In genomic region chr2:237405605-237406004, GRCh38 we compare ENCODE assay signal across 23 cellular contexts. TPM values are rescaled to one million over a fixed set of nuclear protein-coding genes. Genes with fewer than 3 reads are reported as not detected.
A peak's percentile ranks its signal among the peaks of the same experiment; 100 is the strongest.
DNase-seq lines count a peak whose midpoint lies in the region; ATAC-seq and TF ChIP-seq lines count a peak whose summit lies in the region.
"Had no signal": no experiment of that assay in that cellular context is flagged by ENCODE, and none has a peak within 500 bp of the region (broad histone marks: within the 10 kb centered on the region; RNA-seq: fewer than 3 reads in every experiment).

No MANE protein-coding gene starts in this region.

- intact Hi-C loops in A673 (cut with micrococcal nuclease; ENCODE audit: unreplicated experiment), result no loop called here

- peak overlapping the region; percentile 90 for H3K27ac ChIP-seq in ACC112 (ENCODE audit: low read depth, low read length)
- peak overlapping the region; percentile 29 to 94 (median 78) for H3K27ac ChIP-seq in gastroesophageal sphincter
- H3K27ac ChIP-seq in skeletal muscle tissue (ENCODE audit: low read depth, low read length), result peak overlapping the region; percentile 45
- no peak overlapping the region for H3K27ac ChIP-seq in A673 (ENCODE audit: low read depth, low read length, poor library complexity, severe bottlenecking)
- H3K27ac ChIP-seq: BLaER1, neutrophil, psoas muscle had no signal

- H3K9ac ChIP-seq in skeletal muscle tissue (ENCODE audit: low read depth in 1 of 3, low read length in 3 of 3), result no peak overlapping the region
- H3K9ac ChIP-seq: BLaER1 had no signal

- H3K36me3 ChIP-seq in ACC112 (ENCODE audit: insufficient read depth, low read length) (peaks cover 50% of the 10 kb centered on the region), gastroesophageal sphincter (no peaks in the 10 kb centered on the region), skeletal muscle tissue (ENCODE audit: control insufficient read depth in 3 of 3, insufficient read depth in 3 of 3, low read length in 3 of 3) (no peaks in the 10 kb centered on the region), A673 (ENCODE audit: insufficient read depth, low read length, poor library complexity, severe bottlenecking) (no peaks in the 10 kb centered on the region)
- H3K36me3 ChIP-seq: BLaER1, left lung, neutrophil had no signal

- POLR2A ChIA-PET in A673 (lab: Charles Lee; ENCODE audit: low non-redundant PET), result no interaction called here

- H3K4me1 ChIP-seq in ACC112 (ENCODE audit: control insufficient read depth, insufficient read depth, low read length, unreplicated experiment) (peaks cover 82% of the 10 kb centered on the region), gastroesophageal sphincter (peaks cover 12 to 98% (median 34%) of the 10 kb centered on the region in 3 donors), skeletal muscle tissue (ENCODE audit: control insufficient read depth in 3 of 3, insufficient read depth in 3 of 3, low read length in 3 of 3) (peaks cover 13 to 18% (median 16%) of the 10 kb centered on the region in 3 donors), A673 (ENCODE audit: insufficient read depth, low read length, poor library complexity, severe bottlenecking) (no peaks in the 10 kb centered on the region)
- H3K4me1 ChIP-seq: BLaER1 had no signal

- ATAC-seq in gastroesophageal sphincter, result no peak
- ATAC-seq in HG03457 (IDR thresholded peaks at IDR 0.05; ENCODE audit: unreplicated experiment), result no peak
- ATAC-seq: left lung; naive thymus-derived CD4-positive, alpha-beta T cell; Panc1; psoas muscle had no signal

- TF ChIP-seq POLR2A in gastroesophageal sphincter (IDR thresholded peaks at IDR 0.05), result no peak

- CTCF ChIA-PET in A673 (lab: Charles Lee), result interaction anchor here (1.2 kb wide), 1 partner anchor 166 kb away, joined by 4 read pairs; no protein-coding TSS in a partner anchor

- no peak for TF ChIP-seq EP300 in gastroesophageal sphincter (IDR thresholded peaks at IDR 0.05)

- BruUV-seq in A673 (replicated peaks; lab: Mats Ljungman, UMichigan), result no TSS peak

- H3K4me3 ChIP-seq in ACC112 (ENCODE audit: low read depth, low read length) (peak overlapping the region; percentile 59), HFF-Myc (replicated peaks; ENCODE audit: low read depth, low read length) (peak overlapping the region; percentile 19), gastroesophageal sphincter (no peak overlapping the region), skeletal muscle tissue (ENCODE audit: low read length in 3 of 3) (no peak overlapping the region), A673 (ENCODE audit: low read depth, low read length, poor library complexity, severe bottlenecking) (no peak overlapping the region)
- H3K4me3 ChIP-seq: BLaER1, left lung, psoas muscle had no signal

- 55 to 100% methylated on average over 1 to 2 of the region's 2 CpGs for WGBS in gastroesophageal sphincter (ENCODE audit: low coverage in 1 of 2), 2 donors

- H2AFZ ChIP-seq in ACC112 (ENCODE audit: low read length, unreplicated experiment), result no peak overlapping the region

- TF ChIP-seq CTCF in HFF-Myc (IDR thresholded peaks at IDR 0.05; ENCODE audit: low read depth, low read length, missing control alignments) (no peak), gastroesophageal sphincter (IDR thresholded peaks at IDR 0.05) (no peak), A673 (conservative IDR thresholded peaks at IDR 0.05; ENCODE audit: low read depth, low read length) (no peak)

- H3K9me3 ChIP-seq in gastroesophageal sphincter (no peaks in the 10 kb centered on the region), skeletal muscle tissue (ENCODE audit: control insufficient read depth in 3 of 3, low read length in 3 of 3) (no peaks in the 10 kb centered on the region), A673 (ENCODE audit: low read depth, low read length, poor library complexity, severe bottlenecking) (no peaks in the 10 kb centered on the region)
- H3K9me3 ChIP-seq: BLaER1, left lung, neutrophil, psoas muscle had no signal

- DNase-seq in HFF-Myc (ENCODE audit: extremely low read depth, low read depth) (no peak), NCI-H82 (lab: John Stamatoyannopoulos, UW) (no peak), NCI-H774 (lab: John Stamatoyannopoulos, UW) (no peak), A673 (ENCODE audit: low spot score) (no peak)
- DNase-seq: activated CD4-positive, alpha-beta memory T cell treated with anti-CD3 and anti-CD28 coated beads, Interleukin-2, amount 10 ng/mL, durations not matched to agents 7 days and 5 days; activated CD8-positive, alpha-beta memory T cell treated with anti-CD3 and anti-CD28 coated beads, Interleukin-2, amount 50 U/mL, for 4 hours; activated naive CD4-positive, alpha-beta T cell; H9; Karpas-422; left lung; naive thymus-derived CD4-positive, alpha-beta T cell; NCI-H1417 treated with DMSO at 0.1 percent for 48 hours; NCI-H2029 treated with DMSO at 0.1 percent for 48 hours; NCI-H226; psoas muscle; stimulated activated naive CD4-positive, alpha-beta T cell treated with Interleukin-2 at 50 U/mL for 16 hours had no signal

- H3K79me2 ChIP-seq in ACC112 (ENCODE audit: control insufficient read depth, insufficient read depth, low read length, unreplicated experiment), result peaks cover 99% of the 10 kb centered on the region

- no peaks in the 10 kb centered on the region for H3K27me3 ChIP-seq in ACC112 (ENCODE audit: insufficient read depth, low read length)
- no peaks in the 10 kb centered on the region for H3K27me3 ChIP-seq in gastroesophageal sphincter
- H3K27me3 ChIP-seq in skeletal muscle tissue (ENCODE audit: control insufficient read depth in 3 of 3, insufficient read depth in 3 of 3, low read length in 3 of 3), result no peaks in the 10 kb centered on the region
- H3K27me3 ChIP-seq in A673 (replicated peaks; ENCODE audit: insufficient read depth, low read depth, low read length, poor library complexity), result peaks cover 66% of the 10 kb centered on the region
- H3K27me3 ChIP-seq: BLaER1 had no signal

RNA-seq across cellular contexts. Expression of gene COL6A3, which starts 8.4 kb away (rescaled TPM):
- total RNA-seq in gastroesophageal sphincter (100 to 1,000 TPM; 110 to 421 (median 310) TPM), skeletal muscle tissue (365 TPM), A673 (2021) (0.86 and 2.2 TPM in 2 replicates)

Comparison
In these comparisons a context has a peak if more than half of its experiments do, and no peak if none do; other contexts are left out.
1. H3K4me3 ChIP-seq: peak in ACC112 (single experiment) and HFF-Myc (single experiment); none in gastroesophageal sphincter (0 of 2), skeletal muscle tissue (0 of 3) and A673 (single experiment).
2. RNA of gene COL6A3, which starts 8.4 kb away (total RNA-seq): 110 to 421 TPM in gastroesophageal sphincter and 365 TPM in skeletal muscle tissue (single experiment); 0.86 to 2.2 TPM in A673; every median in the first group is over 10 times any median in the second.